Comparison of ENCODE assay signal across 8 cellular contexts in genomic region chr2:40451926-40452605, GRCh38. TPM values are rescaled to one million over a fixed set of nuclear protein-coding genes. Genes with fewer than 3 reads are reported as not detected.
DNase-seq lines count a peak whose midpoint lies in the region; ATAC-seq and TF ChIP-seq lines count a peak whose summit lies in the region.

TSS of gene SLC8A1 (minus strand) at chr2:40452090.

- H3K27ac ChIP-seq in GM23338 (ENCODE audit: low read depth) (no peak within 1 kb of the TSS), ectodermal cell (ENCODE audit: insufficient read depth, low read depth, low read length, poor library complexity, severe bottlenecking) (no peak within 1 kb of the TSS), mesendoderm (ENCODE audit: low read depth, low read length) (no peak within 1 kb of the TSS), thoracic aorta (peak within 1 kb of the TSS; percentile 59 to 61)

- no peak within 1 kb of the TSS for H4K5ac ChIP-seq in mesendoderm (ENCODE audit: low read length)

- H3K23ac ChIP-seq in mesendoderm (ENCODE audit: low read length), result no peak within 1 kb of the TSS

- H3F3A ChIP-seq in GM23338 (replicated peaks; ENCODE audit: low read depth), result peaks cover 5% of the 10 kb centered on the region; the same call in 1 of the 2 replicates

- H3K9ac ChIP-seq in mesendoderm (ENCODE audit: low read length), result peak within 1 kb of the TSS; percentile 51

- H3K36me3 Mint-ChIP-seq in GM23338 (ENCODE audit: low read depth), result no peaks in the 10 kb centered on the region; the same call in 2 of the 3 replicates

- H3K9me3 ChIP-seq in ectodermal cell (ENCODE audit: control insufficient read depth, low read length) (no peaks in the 10 kb centered on the region), thoracic aorta (no peaks in the 10 kb centered on the region)

- 0% methylated on average over 82 of the region's 82 CpGs for WGBS in ectodermal cell, 2 experiments
- WGBS in mesendoderm (ENCODE audit: extremely low coverage, insufficient coverage, low lambda C conversion rate), result no CpG with 5 or more reads among the region's 82 CpGs

- H3K27ac Mint-ChIP-seq in GM23338, result no peak within 1 kb of the TSS

- peak within 1 kb of the TSS; percentile 57 for H2BK15ac ChIP-seq in mesendoderm (replicated peaks; ENCODE audit: low read depth)

- H3K4me1 Mint-ChIP-seq in GM23338, result peaks cover 37% of the 10 kb centered on the region

- H4K20me1 ChIP-seq in GM23338 (replicated peaks; ENCODE audit: insufficient read depth), result no peaks in the 10 kb centered on the region

- peak within 1 kb of the TSS; percentile 93 for H3K4me2 ChIP-seq in GM23338
- H3K4me2 ChIP-seq in mesendoderm (ENCODE audit: low read length), result peak within 1 kb of the TSS; percentile 90

- H2BK5ac ChIP-seq in mesendoderm (ENCODE audit: low read length), result no peak within 1 kb of the TSS

- H3K36me3 ChIP-seq in GM23338 (ENCODE audit: insufficient read depth), result no peaks in the 10 kb centered on the region
- H3K36me3 ChIP-seq in ectodermal cell (ENCODE audit: control insufficient read depth, insufficient read depth, low read length), result no peaks in the 10 kb centered on the region
- no peaks in the 10 kb centered on the region for H3K36me3 ChIP-seq in mesendoderm (ENCODE audit: control insufficient read depth, insufficient read depth, low read length)
- no peaks in the 10 kb centered on the region for H3K36me3 ChIP-seq in thoracic aorta

- ATAC-seq in GM23338 (peak; percentile 56), thoracic aorta (ENCODE audit: insufficient number of reproducible peaks, low FRiP score, low read depth) (no peak), HG02571 (IDR thresholded peaks at IDR 0.05; ENCODE audit: unreplicated experiment) (no peak)

- H4K8ac ChIP-seq in mesendoderm (ENCODE audit: low read depth, low read length), result no peak within 1 kb of the TSS

- H3K4me3 ChIP-seq in GM23338, result peak within 1 kb of the TSS; percentile 77
- peak within 1 kb of the TSS; percentile 40 for H3K4me3 ChIP-seq in ectodermal cell (ENCODE audit: insufficient read depth, low read depth, low read length)
- H3K4me3 ChIP-seq in mesendoderm (ENCODE audit: low read length), result peak within 1 kb of the TSS; percentile 39
- peak within 1 kb of the TSS; percentile 85 for H3K4me3 ChIP-seq in thoracic aorta

- no peaks in the 10 kb centered on the region for H3K9me2 ChIP-seq in GM23338 (ENCODE audit: insufficient read depth)

- peak within 1 kb of the TSS; percentile 98 for H2AFZ ChIP-seq in GM23338

- H3K9me3 Mint-ChIP-seq in GM23338, result no peaks in the 10 kb centered on the region; the same call in 2 of the 3 replicates

- H2AK5ac ChIP-seq in mesendoderm (ENCODE audit: low read length), result no peak within 1 kb of the TSS

- peaks cover 35% of the 10 kb centered on the region for H3K27me3 Mint-ChIP-seq in GM23338 (ENCODE audit: insufficient read depth, low read depth, poor library complexity)

- DNase-seq in COLO668 (lab: John Stamatoyannopoulos, UW; ENCODE audit: unreplicated experiment) (peak; percentile 67), GM23338 (ENCODE audit: low spot score) (peak; percentile 67), RPMI7951 (ENCODE audit: low read depth) (peak; percentile 48), mesendoderm (peak; percentile 46), thoracic aorta (ENCODE audit: low spot score) (no peak), NCI-H1694 (lab: John Stamatoyannopoulos, UW) (no peak)

- H3K79me1 ChIP-seq in mesendoderm (ENCODE audit: low read length), result no peaks in the 10 kb centered on the region

- no peak for TF ChIP-seq CTCF in GM23338 (conservative IDR thresholded peaks at IDR 0.05; ENCODE audit: low read depth in 2 of 2)
- TF ChIP-seq CTCF in thoracic aorta (IDR thresholded peaks at IDR 0.05), result no peak

- peak within 1 kb of the TSS; percentile 92 for H3K4me3 Mint-ChIP-seq in GM23338

- H3K27me3 ChIP-seq in GM23338 (ENCODE audit: insufficient read depth) (peaks cover 44% of the 10 kb centered on the region), ectodermal cell (ENCODE audit: control insufficient read depth, insufficient read depth, low read length, poor library complexity, severe bottlenecking) (peaks cover 40% of the 10 kb centered on the region), mesendoderm (ENCODE audit: insufficient read depth, low read length, poor library complexity) (no peaks in the 10 kb centered on the region), thoracic aorta (replicated peaks; ENCODE audit: insufficient read depth) (no peaks in the 10 kb centered on the region)

- peaks cover 46% of the 10 kb centered on the region for H3K4me1 ChIP-seq in GM23338 (ENCODE audit: insufficient read depth)
- no peaks in the 10 kb centered on the region for H3K4me1 ChIP-seq in ectodermal cell (ENCODE audit: control insufficient read depth, insufficient read depth, low read length)
- H3K4me1 ChIP-seq in mesendoderm (ENCODE audit: control insufficient read depth, low read depth, low read length), result no peaks in the 10 kb centered on the region
- peaks cover 3 to 23% of the 10 kb centered on the region in 2 donors for H3K4me1 ChIP-seq in thoracic aorta (ENCODE audit: control insufficient read depth in 1 of 2, low read depth in 2 of 2)

- no peaks in the 10 kb centered on the region for H3K79me2 ChIP-seq in GM23338 (replicated peaks; ENCODE audit: insufficient read depth)
- H3K79me2 ChIP-seq in mesendoderm (ENCODE audit: control insufficient read depth, insufficient read depth, low read length), result no peaks in the 10 kb centered on the region

- H3K4ac ChIP-seq in mesendoderm (ENCODE audit: low read depth, low read length), result no peak within 1 kb of the TSS

- H3K18ac ChIP-seq in mesendoderm (ENCODE audit: low read length), result peak within 1 kb of the TSS; percentile 90

- peak within 1 kb of the TSS; percentile 78 for H2BK120ac ChIP-seq in mesendoderm (ENCODE audit: low read depth, low read length)

- H3K56ac ChIP-seq in mesendoderm (ENCODE audit: low read length), result peak within 1 kb of the TSS; percentile 65

TF ChIP-seq in GM23338, 12 proteins besides CTCF, POLR2A, EP300 and RAD21:
- TF ChIP-seq EZH2phosphoT487 (IDR thresholded peaks at IDR 0.05; ENCODE audit: unreplicated experiment) (no peak), EZH2 (IDR thresholded peaks at IDR 0.05; ENCODE audit: low read depth, unreplicated experiment) (peak; percentile 54), NANOG (IDR thresholded peaks at IDR 0.05; ENCODE audit: borderline replicate concordance) (no peak), STAT1 (IDR thresholded peaks at IDR 0.05; ENCODE audit: unreplicated experiment) (no peak)

RNA-seq across cellular contexts. Expression of gene SLC8A1, which starts in this region (rescaled TPM):
- 2.5 and 3.3 TPM in 2 replicates for total RNA-seq in GM23338 (2014; rRNA removed; shearing (Covaris generic))
- 2.3 and 2.5 TPM in 2 replicates for polyA plus RNA-seq in GM23338 (2016; fragmentation: Nextera tagmentation; extraction: Ambion mirVana)
- total RNA-seq in RPMI7951 (2014; rRNA removed; shearing (Covaris generic)), result 6.4 and 8.5 TPM in 2 replicates
- 2.4 TPM for polyA plus RNA-seq in ectodermal cell (2013, experiment 1 of 4)
- polyA plus RNA-seq in ectodermal cell (2013, experiment 2 of 4), result 1.5 TPM
- 1.4 TPM for polyA plus RNA-seq in ectodermal cell (2013, experiment 3 of 4)
- 2.1 TPM for polyA plus RNA-seq in ectodermal cell (2013, experiment 4 of 4)
- polyA plus RNA-seq in mesendoderm (2013, experiment 1 of 2), result 0.27 TPM
- 0.17 TPM for polyA plus RNA-seq in mesendoderm (2013, experiment 2 of 2)
- 10 to 100 TPM; 13.7 to 31.2 TPM for total RNA-seq in thoracic aorta

Comparison
In these comparisons a context has a peak if more than half of its experiments do, and no peak if none do; other contexts are left out.
1. DNase-seq: peak in COLO668 (single experiment), GM23338 (single experiment), RPMI7951 (single experiment) and mesendoderm (single experiment); none in thoracic aorta (single experiment) and NCI-H1694 (single experiment).
2. H3K27ac ChIP-seq: peak in thoracic aorta (2 of 2); none in GM23338 (single experiment), ectodermal cell (single experiment) and mesendoderm (single experiment).
3. Peak in every context shown above with its lines, with median percentiles within 50 percentile points of each other: H3K4me3 ChIP-seq.